Comparison of ENCODE assay signal across 8 cellular contexts in the genomic region with DNA sequence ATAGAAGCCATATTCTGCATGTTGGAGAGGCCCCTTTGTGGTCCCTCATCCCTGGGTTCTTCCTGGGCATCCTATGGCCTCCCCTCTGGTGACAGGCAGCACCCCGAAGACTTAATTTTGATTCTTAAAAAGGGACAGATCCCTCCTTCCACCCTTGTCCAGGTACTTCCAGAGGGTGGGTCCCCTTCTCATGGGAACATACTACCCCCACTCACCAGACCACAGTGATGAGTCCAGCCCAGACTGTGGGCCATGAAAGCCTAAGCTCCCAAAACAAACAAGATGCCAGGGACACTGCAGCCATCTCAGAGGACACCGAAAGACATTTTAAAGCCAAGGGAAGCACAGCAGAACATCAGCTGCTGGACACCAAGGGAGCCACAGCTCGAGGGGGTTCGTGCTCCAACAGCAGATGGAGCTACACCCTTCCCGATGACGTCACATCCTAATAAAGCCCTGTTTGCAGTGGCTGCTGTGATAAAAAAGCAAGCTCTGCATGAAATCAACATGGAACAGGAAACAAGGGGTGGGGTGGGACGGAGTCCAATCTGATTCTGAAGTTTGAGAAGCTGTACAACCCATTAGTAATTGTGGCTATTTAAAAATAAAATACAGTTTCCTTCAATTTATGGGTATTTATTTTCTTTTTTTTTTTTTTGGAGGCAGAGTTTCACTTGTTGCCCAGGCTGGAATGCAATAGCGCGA. TPM values are rescaled to one million over a fixed set of nuclear protein-coding genes. Genes with fewer than 3 reads are reported as not detected.
DNase-seq lines count a peak whose midpoint lies in the region; ATAC-seq and TF ChIP-seq lines count a peak whose summit lies in the region.

No MANE protein-coding gene starts in this region.

- H3K4me1 ChIP-seq in HUES48 (ENCODE audit: control insufficient read depth, insufficient read depth, low read length) (peaks cover 17% of the 10 kb centered on the region), upper lobe of left lung (peaks cover 69 to 96% (median 79%) of the 10 kb centered on the region in 4 donors)

- peaks cover 88% of the 10 kb centered on the region for H3K4me1 Mint-ChIP-seq in CD4-positive, alpha-beta T cell (ENCODE audit: low read depth)
- H3K4me1 Mint-ChIP-seq in effector memory CD8-positive, alpha-beta T cell (ENCODE audit: low read depth in 2 of 2), result peaks cover 63 to 84% of the 10 kb centered on the region in 2 donors
- peaks cover 48% of the 10 kb centered on the region for H3K4me1 Mint-ChIP-seq in memory B cell

- H3K36me3 ChIP-seq in HUES48 (ENCODE audit: control insufficient read depth, insufficient read depth, low read length) (0 out of 2 replicates have a peak, but pooled peaks cover 2% of the 10 kb centered on the region), upper lobe of left lung (no peaks in the 10 kb centered on the region)

- TF ChIP-seq POLR2A in upper lobe of left lung (IDR thresholded peaks at IDR 0.05), result peak in 1 of 4 donors; percentile 18

- ATAC-seq in CD4-positive, alpha-beta T cell (ENCODE audit: poor library complexity), result peak; percentile 72
- ATAC-seq in effector memory CD8-positive, alpha-beta T cell (replicated peaks), result peak; percentile 37
- no peak for ATAC-seq in memory B cell (ENCODE audit: low read depth)
- peak; percentile 70 to 87 for ATAC-seq in upper lobe of left lung (ENCODE audit: low FRiP score in 2 of 2)
- no peak for ATAC-seq in HG02623 (IDR thresholded peaks at IDR 0.05; ENCODE audit: unreplicated experiment)

- H3K27me3 Mint-ChIP-seq in CD4-positive, alpha-beta T cell, result no peaks in the 10 kb centered on the region
- H3K27me3 Mint-ChIP-seq in effector memory CD8-positive, alpha-beta T cell, result no peaks in the 10 kb centered on the region
- no peaks in the 10 kb centered on the region for H3K27me3 Mint-ChIP-seq in memory B cell

- CTCF ChIA-PET in CD4-positive, alpha-beta T cell (lab: Charles Lee), result interaction anchor here (0.5 to 1.2 kb wide), 4 partner anchors 30 to 57 kb away, joined by 3 to 6 read pairs (median 4); no protein-coding TSS in a partner anchor

- no peaks in the 10 kb centered on the region for H3K9me3 ChIP-seq in CD4-positive, alpha-beta T cell (ENCODE audit: control insufficient read depth, low read length)
- H3K9me3 ChIP-seq in HUES48 (ENCODE audit: control insufficient read depth, insufficient read depth, low read length) (no peaks in the 10 kb centered on the region), upper lobe of left lung (no peaks in the 10 kb centered on the region)

- H3K36me3 Mint-ChIP-seq in CD4-positive, alpha-beta T cell (ENCODE audit: low read depth), result peaks cover 4% of the 10 kb centered on the region
- H3K36me3 Mint-ChIP-seq in effector memory CD8-positive, alpha-beta T cell (ENCODE audit: insufficient read depth), result peaks cover 34% of the 10 kb centered on the region
- peaks cover 2% of the 10 kb centered on the region for H3K36me3 Mint-ChIP-seq in memory B cell

- intact Hi-C loops in CD4-positive, alpha-beta T cell (cut with DNase I, micrococcal nuclease), result loop anchor here in 1 of 2 experiments (1.0 kb wide), 1 partner anchor 49 kb away; no protein-coding TSS in a partner anchor

- peak overlapping the region; percentile 25 for H3K27ac ChIP-seq in CD4-positive, alpha-beta T cell (ENCODE audit: low read depth, low read length)
- H3K27ac ChIP-seq in HUES48 (ENCODE audit: low read depth, low read length), result peak overlapping the region; percentile 64
- peak overlapping the region; percentile 64 to 77 (median 74) for H3K27ac ChIP-seq in upper lobe of left lung

- no peak overlapping the region for H3K9ac ChIP-seq in HUES48 (ENCODE audit: low read depth, low read length)

- peak in 2 of 4 donors; percentile 12 to 56 for TF ChIP-seq EP300 in upper lobe of left lung (IDR thresholded peaks at IDR 0.05)

- peak in 6 of 10 experiments; percentile 9 to 26 (median 16) for DNase-seq in CD4-positive, alpha-beta T cell
- DNase-seq in T-helper 2 cell, result peak in 3 of 5 experiments; percentile 20 to 57 (median 27)
- no peak for DNase-seq in effector memory CD8-positive, alpha-beta T cell
- DNase-seq in memory B cell (ENCODE audit: low spot score in 2 of 2), result no peak
- peak in 1 of 2 donors; percentile 69 for DNase-seq in upper lobe of left lung
- no peak for DNase-seq in NCI-H2029 (lab: John Stamatoyannopoulos, UW)

- TF ChIP-seq CTCF in CD4-positive, alpha-beta T cell (IDR thresholded peaks at IDR 0.05), result peak; percentile 9
- TF ChIP-seq CTCF in upper lobe of left lung (IDR thresholded peaks at IDR 0.05), result peak in 2 of 6 experiments; percentile 12 to 29

- no peaks in the 10 kb centered on the region for H3K27me3 ChIP-seq in CD4-positive, alpha-beta T cell (ENCODE audit: control insufficient read depth, insufficient read depth, low read length)
- no peaks in the 10 kb centered on the region for H3K27me3 ChIP-seq in HUES48 (ENCODE audit: control insufficient read depth, insufficient read depth, low read length)
- no peaks in the 10 kb centered on the region for H3K27me3 ChIP-seq in upper lobe of left lung

- H3K4me3 Mint-ChIP-seq in CD4-positive, alpha-beta T cell, result peak overlapping the region; percentile 51
- peak overlapping the region; percentile 42 to 56 for H3K4me3 Mint-ChIP-seq in effector memory CD8-positive, alpha-beta T cell
- peak overlapping the region; percentile 11 for H3K4me3 Mint-ChIP-seq in memory B cell

- POLR2A ChIA-PET in CD4-positive, alpha-beta T cell (lab: Charles Lee), result interaction anchor here (0.9 kb wide), 1 partner anchor 17 kb away, joined by 3 read pairs; no protein-coding TSS in a partner anchor

- no peaks in the 10 kb centered on the region for H3K9me3 Mint-ChIP-seq in CD4-positive, alpha-beta T cell
- H3K9me3 Mint-ChIP-seq in effector memory CD8-positive, alpha-beta T cell, result no peaks in the 10 kb centered on the region
- no peaks in the 10 kb centered on the region for H3K9me3 Mint-ChIP-seq in memory B cell

- WGBS in upper lobe of left lung, 2 donors, result 32 to 39% methylated on average over 6 to 9 of the region's 9 CpGs

- H3K4me3 ChIP-seq in HUES48 (ENCODE audit: low read depth, low read length) (no peak overlapping the region), upper lobe of left lung (peak overlapping the region in 2 of 4 donors; percentile 0 to 17)

- H3K27ac Mint-ChIP-seq in CD4-positive, alpha-beta T cell, result peak overlapping the region; percentile 91
- peak overlapping the region; percentile 69 to 91 for H3K27ac Mint-ChIP-seq in effector memory CD8-positive, alpha-beta T cell
- H3K27ac Mint-ChIP-seq in memory B cell, result no peak overlapping the region

RNA-seq across cellular contexts. Expression of a gene that starts 32.4 kb away (rescaled TPM):
- 100 to 1,000 TPM; 138 to 149 TPM for total RNA-seq in CD4-positive, alpha-beta T cell
- total RNA-seq in upper lobe of left lung, result 100 to 1,000 TPM; 126 to 386 (median 173) TPM

RNA-seq across cellular contexts. Expression of a gene that starts 56.5 kb away (rescaled TPM):
- under 1 TPM; 0.47 to 0.69 TPM for total RNA-seq in CD4-positive, alpha-beta T cell
- under 1 TPM in 3 of 6 donors, not detected in 3; 0.37 to 0.57 (median 0.39) TPM for total RNA-seq in upper lobe of left lung

Comparison
In these comparisons a context has a peak if more than half of its experiments do, and no peak if none do; other contexts are left out.
1. ATAC-seq: peak in CD4-positive, alpha-beta T cell (single experiment), effector memory CD8-positive, alpha-beta T cell (single experiment) and upper lobe of left lung (2 of 2); none in memory B cell (single experiment) and HG02623 (single experiment).
2. DNase-seq: peak in CD4-positive, alpha-beta T cell (6 of 10) and T-helper 2 cell (3 of 5); none in effector memory CD8-positive, alpha-beta T cell (0 of 3), memory B cell (0 of 2) and NCI-H2029 (single experiment).
3. Peak in every context shown above with its lines, with median percentiles within 50 percentile points of each other: H3K27ac ChIP-seq and H3K4me3 Mint-ChIP-seq.